Comparison of ENCODE assay signal across 1 cellular context in the genomic region with DNA sequence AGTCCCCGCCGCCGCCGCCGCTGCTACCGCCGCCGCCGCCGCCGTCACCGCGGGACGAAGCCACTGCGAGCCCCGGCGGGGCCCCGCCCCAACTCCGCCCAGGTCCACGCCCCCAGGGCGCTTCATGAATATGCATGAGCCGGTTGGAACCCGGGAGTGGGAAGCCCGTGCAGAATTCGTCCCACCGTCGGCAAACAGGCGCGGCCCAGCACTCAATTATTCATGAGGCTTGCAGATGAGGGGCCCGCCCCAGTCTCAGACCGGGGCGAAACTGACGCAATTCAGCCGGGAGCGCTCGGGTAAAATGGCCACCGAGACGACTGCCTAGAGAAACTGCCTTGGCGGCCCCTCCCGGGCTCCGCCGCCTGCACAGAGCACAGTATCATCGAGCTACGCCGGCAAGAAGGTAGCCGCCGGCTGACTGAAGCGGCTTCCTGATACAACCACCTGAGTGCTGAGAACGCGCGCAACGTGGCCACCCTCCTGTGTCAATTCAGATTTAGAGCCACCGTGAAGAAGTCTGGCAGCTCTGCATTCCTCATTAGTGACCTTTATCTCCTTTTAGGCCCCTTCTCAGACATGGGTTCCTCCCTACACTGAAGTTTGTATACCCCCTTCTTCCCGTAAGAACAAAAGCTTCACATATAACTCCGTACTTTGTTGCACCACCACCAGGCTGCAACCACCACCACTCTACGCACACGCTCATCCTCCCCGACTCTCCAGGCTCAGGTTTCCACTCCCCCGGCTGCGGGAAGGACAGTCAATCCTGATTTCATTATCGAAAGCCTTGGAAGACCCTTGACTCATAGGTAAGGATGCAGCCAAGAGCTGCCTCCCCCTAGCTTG.
TF ChIP-seq lines count a peak whose summit lies in the region.

A gene with protein sequence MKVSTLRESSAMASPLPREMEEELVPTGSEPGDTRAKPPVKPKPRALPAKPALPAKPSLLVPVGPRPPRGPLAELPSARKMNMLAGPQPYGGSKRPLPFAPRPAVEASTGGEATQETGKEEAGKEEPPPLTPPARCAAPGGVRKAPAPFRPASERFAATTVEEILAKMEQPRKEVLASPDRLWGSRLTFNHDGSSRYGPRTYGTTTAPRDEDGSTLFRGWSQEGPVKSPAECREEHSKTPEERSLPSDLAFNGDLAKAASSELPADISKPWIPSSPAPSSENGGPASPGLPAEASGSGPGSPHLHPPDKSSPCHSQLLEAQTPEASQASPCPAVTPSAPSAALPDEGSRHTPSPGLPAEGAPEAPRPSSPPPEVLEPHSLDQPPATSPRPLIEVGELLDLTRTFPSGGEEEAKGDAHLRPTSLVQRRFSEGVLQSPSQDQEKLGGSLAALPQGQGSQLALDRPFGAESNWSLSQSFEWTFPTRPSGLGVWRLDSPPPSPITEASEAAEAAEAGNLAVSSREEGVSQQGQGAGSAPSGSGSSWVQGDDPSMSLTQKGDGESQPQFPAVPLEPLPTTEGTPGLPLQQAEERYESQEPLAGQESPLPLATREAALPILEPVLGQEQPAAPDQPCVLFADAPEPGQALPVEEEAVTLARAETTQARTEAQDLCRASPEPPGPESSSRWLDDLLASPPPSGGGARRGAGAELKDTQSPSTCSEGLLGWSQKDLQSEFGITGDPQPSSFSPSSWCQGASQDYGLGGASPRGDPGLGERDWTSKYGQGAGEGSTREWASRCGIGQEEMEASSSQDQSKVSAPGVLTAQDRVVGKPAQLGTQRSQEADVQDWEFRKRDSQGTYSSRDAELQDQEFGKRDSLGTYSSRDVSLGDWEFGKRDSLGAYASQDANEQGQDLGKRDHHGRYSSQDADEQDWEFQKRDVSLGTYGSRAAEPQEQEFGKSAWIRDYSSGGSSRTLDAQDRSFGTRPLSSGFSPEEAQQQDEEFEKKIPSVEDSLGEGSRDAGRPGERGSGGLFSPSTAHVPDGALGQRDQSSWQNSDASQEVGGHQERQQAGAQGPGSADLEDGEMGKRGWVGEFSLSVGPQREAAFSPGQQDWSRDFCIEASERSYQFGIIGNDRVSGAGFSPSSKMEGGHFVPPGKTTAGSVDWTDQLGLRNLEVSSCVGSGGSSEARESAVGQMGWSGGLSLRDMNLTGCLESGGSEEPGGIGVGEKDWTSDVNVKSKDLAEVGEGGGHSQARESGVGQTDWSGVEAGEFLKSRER (N-terminal part only) (minus strand): TSS at position 67 of the 849 bp plus-strand sequence. CDS start 3,067 bp downstream, outside the sequence.

TF ChIP-seq in K562, 482 proteins besides CTCF, POLR2A, EP300 and RAD21 (continued from another document):
- TF ChIP-seq, protein P1, sequence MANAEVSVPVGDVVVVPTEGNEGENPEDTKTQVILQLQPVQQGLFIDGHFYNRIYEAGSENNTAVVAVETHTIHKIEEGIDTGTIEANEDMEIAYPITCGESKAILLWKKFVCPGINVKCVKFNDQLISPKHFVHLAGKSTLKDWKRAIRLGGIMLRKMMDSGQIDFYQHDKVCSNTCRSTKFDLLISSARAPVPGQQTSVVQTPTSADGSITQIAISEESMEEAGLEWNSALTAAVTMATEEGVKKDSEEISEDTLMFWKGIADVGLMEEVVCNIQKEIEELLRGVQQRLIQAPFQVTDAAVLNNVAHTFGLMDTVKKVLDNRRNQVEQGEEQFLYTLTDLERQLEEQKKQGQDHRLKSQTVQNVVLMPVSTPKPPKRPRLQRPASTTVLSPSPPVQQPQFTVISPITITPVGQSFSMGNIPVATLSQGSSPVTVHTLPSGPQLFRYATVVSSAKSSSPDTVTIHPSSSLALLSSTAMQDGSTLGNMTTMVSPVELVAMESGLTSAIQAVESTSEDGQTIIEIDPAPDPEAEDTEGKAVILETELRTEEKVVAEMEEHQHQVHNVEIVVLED (CRISPR knock-in tag; IDR thresholded peaks at IDR 0.05), result no peak
- TF ChIP-seq, protein P2, sequence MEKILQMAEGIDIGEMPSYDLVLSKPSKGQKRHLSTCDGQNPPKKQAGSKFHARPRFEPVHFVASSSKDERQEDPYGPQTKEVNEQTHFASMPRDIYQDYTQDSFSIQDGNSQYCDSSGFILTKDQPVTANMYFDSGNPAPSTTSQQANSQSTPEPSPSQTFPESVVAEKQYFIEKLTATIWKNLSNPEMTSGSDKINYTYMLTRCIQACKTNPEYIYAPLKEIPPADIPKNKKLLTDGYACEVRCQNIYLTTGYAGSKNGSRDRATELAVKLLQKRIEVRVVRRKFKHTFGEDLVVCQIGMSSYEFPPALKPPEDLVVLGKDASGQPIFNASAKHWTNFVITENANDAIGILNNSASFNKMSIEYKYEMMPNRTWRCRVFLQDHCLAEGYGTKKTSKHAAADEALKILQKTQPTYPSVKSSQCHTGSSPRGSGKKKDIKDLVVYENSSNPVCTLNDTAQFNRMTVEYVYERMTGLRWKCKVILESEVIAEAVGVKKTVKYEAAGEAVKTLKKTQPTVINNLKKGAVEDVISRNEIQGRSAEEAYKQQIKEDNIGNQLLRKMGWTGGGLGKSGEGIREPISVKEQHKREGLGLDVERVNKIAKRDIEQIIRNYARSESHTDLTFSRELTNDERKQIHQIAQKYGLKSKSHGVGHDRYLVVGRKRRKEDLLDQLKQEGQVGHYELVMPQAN (IDR thresholded peaks at IDR 0.05; ENCODE audit: borderline replicate concordance), result peak; percentile 78; the same call in 1 of the 2 replicates
- TF ChIP-seq ZNF124 (CRISPR knock-in tag; IDR thresholded peaks at IDR 0.05) (no peak), RNF2 (IDR thresholded peaks at IDR 0.05) (no peak), NCOR1 (IDR thresholded peaks at IDR 0.05) (no peak), JUN (IDR thresholded peaks at IDR 0.05; ENCODE audit: borderline replicate concordance, low read depth, low read length) (no peak; the same call in 1 of the 2 replicates), JUN (CRISPR knock-in tag; IDR thresholded peaks at IDR 0.05; ENCODE audit: borderline replicate concordance) (no peak), GATAD2B (IDR thresholded peaks at IDR 0.05; ENCODE audit: borderline replicate concordance) (no peak), ZEB2 (IDR thresholded peaks at IDR 0.05) (0 out of 2 replicates have a peak, but pooled peaks have one; percentile 24), CHD2 (IDR thresholded peaks at IDR 0.05; ENCODE audit: low read depth, low read length) (no peak), SMAD2 (IDR thresholded peaks at IDR 0.05; ENCODE audit: low read depth, low read length) (no peak), WHSC1 (IDR thresholded peaks at IDR 0.05; ENCODE audit: low read length) (no peak), KLF1 (tag; IDR thresholded peaks at IDR 0.05) (no peak), NCOA2 (IDR thresholded peaks at IDR 0.05; ENCODE audit: partially characterized antibody in 2 of 2) (no peak), FOXM1 (IDR thresholded peaks at IDR 0.05; ENCODE audit: low read depth) (no peak), FOXM1 (CRISPR knock-in tag; IDR thresholded peaks at IDR 0.05; ENCODE audit: low read depth) (no peak), CBFA2T2 (conservative IDR thresholded peaks at IDR 0.05) (no peak), SP2 (IDR thresholded peaks at IDR 0.05; ENCODE audit: extremely low read depth, low read depth, low read length, poor library complexity, severe bottlenecking) (peak; percentile 83), SMARCA4 (IDR thresholded peaks at IDR 0.05) (0 out of 2 replicates have a peak, but pooled peaks have one; percentile 43)
- TF ChIP-seq, protein P3, sequence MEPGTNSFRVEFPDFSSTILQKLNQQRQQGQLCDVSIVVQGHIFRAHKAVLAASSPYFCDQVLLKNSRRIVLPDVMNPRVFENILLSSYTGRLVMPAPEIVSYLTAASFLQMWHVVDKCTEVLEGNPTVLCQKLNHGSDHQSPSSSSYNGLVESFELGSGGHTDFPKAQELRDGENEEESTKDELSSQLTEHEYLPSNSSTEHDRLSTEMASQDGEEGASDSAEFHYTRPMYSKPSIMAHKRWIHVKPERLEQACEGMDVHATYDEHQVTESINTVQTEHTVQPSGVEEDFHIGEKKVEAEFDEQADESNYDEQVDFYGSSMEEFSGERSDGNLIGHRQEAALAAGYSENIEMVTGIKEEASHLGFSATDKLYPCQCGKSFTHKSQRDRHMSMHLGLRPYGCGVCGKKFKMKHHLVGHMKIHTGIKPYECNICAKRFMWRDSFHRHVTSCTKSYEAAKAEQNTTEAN (CRISPR knock-in tag; IDR thresholded peaks at IDR 0.05), result 0 out of 2 replicates have a peak, but pooled peaks have one; percentile 42
- TF ChIP-seq, protein P4, sequence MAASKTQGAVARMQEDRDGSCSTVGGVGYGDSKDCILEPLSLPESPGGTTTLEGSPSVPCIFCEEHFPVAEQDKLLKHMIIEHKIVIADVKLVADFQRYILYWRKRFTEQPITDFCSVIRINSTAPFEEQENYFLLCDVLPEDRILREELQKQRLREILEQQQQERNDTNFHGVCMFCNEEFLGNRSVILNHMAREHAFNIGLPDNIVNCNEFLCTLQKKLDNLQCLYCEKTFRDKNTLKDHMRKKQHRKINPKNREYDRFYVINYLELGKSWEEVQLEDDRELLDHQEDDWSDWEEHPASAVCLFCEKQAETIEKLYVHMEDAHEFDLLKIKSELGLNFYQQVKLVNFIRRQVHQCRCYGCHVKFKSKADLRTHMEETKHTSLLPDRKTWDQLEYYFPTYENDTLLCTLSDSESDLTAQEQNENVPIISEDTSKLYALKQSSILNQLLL (CRISPR knock-in tag; IDR thresholded peaks at IDR 0.05; ENCODE audit: borderline replicate concordance), result no peak
- TF ChIP-seq, protein P5, sequence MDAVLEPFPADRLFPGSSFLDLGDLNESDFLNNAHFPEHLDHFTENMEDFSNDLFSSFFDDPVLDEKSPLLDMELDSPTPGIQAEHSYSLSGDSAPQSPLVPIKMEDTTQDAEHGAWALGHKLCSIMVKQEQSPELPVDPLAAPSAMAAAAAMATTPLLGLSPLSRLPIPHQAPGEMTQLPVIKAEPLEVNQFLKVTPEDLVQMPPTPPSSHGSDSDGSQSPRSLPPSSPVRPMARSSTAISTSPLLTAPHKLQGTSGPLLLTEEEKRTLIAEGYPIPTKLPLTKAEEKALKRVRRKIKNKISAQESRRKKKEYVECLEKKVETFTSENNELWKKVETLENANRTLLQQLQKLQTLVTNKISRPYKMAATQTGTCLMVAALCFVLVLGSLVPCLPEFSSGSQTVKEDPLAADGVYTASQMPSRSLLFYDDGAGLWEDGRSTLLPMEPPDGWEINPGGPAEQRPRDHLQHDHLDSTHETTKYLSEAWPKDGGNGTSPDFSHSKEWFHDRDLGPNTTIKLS (IDR thresholded peaks at IDR 0.05; ENCODE audit: borderline replicate concordance, low read depth), result peak; percentile 91; the same call in 1 of the 2 replicates
- TF ChIP-seq, protein P6, sequence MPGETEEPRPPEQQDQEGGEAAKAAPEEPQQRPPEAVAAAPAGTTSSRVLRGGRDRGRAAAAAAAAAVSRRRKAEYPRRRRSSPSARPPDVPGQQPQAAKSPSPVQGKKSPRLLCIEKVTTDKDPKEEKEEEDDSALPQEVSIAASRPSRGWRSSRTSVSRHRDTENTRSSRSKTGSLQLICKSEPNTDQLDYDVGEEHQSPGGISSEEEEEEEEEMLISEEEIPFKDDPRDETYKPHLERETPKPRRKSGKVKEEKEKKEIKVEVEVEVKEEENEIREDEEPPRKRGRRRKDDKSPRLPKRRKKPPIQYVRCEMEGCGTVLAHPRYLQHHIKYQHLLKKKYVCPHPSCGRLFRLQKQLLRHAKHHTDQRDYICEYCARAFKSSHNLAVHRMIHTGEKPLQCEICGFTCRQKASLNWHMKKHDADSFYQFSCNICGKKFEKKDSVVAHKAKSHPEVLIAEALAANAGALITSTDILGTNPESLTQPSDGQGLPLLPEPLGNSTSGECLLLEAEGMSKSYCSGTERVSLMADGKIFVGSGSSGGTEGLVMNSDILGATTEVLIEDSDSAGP (CRISPR knock-in tag; IDR thresholded peaks at IDR 0.05), result no peak
- TF ChIP-seq, protein P7, sequence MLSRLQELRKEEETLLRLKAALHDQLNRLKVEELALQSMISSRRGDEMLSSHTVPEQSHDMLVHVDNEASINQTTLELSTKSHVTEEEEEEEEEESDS (CRISPR knock-in tag; IDR thresholded peaks at IDR 0.05), result no peak
- TF ChIP-seq, protein P8, sequence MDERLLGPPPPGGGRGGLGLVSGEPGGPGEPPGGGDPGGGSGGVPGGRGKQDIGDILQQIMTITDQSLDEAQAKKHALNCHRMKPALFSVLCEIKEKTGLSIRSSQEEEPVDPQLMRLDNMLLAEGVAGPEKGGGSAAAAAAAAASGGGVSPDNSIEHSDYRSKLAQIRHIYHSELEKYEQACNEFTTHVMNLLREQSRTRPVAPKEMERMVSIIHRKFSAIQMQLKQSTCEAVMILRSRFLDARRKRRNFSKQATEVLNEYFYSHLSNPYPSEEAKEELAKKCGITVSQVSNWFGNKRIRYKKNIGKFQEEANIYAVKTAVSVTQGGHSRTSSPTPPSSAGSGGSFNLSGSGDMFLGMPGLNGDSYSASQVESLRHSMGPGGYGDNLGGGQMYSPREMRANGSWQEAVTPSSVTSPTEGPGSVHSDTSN (CRISPR knock-in tag; IDR thresholded peaks at IDR 0.05; ENCODE audit: low read depth), result no peak
- TF ChIP-seq, protein P8 (tag; conservative IDR thresholded peaks at IDR 0.05; ENCODE audit: low read depth), result no peak
TF ChIP-seq in K562: peak in this region for 120.
